ENCODE assay signal across 1 cellular context in the genomic region with DNA sequence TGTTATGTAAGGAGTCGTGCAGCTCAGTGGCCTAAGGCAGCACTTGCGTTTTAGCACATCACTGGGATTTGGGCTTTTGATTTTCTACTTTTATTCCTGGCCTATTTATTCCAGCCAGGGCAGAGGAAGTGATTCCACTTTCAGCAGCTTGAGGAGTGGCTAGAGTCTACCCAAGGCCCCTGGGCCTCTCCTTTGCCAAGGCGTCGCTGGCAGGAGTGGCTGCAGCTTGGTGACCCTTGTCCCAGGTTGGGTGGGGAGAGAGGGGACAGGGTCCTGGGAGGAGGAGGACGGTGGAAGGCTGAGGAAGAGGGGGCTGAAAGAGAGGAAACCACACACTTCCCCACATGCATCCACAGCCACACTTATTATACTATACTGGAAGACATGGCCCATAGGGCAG.
TF ChIP-seq lines count a peak whose summit lies in the region.

No MANE protein-coding gene starts in this region.

TF ChIP-seq in WTC11, 78 proteins besides CTCF, POLR2A, EP300 and RAD21 (continued from another document):
- TF ChIP-seq, protein P1, sequence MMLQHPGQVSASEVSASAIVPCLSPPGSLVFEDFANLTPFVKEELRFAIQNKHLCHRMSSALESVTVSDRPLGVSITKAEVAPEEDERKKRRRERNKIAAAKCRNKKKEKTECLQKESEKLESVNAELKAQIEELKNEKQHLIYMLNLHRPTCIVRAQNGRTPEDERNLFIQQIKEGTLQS (CRISPR knock-in tag; conservative IDR thresholded peaks at IDR 0.05): no peak
- TF ChIP-seq, protein P2, sequence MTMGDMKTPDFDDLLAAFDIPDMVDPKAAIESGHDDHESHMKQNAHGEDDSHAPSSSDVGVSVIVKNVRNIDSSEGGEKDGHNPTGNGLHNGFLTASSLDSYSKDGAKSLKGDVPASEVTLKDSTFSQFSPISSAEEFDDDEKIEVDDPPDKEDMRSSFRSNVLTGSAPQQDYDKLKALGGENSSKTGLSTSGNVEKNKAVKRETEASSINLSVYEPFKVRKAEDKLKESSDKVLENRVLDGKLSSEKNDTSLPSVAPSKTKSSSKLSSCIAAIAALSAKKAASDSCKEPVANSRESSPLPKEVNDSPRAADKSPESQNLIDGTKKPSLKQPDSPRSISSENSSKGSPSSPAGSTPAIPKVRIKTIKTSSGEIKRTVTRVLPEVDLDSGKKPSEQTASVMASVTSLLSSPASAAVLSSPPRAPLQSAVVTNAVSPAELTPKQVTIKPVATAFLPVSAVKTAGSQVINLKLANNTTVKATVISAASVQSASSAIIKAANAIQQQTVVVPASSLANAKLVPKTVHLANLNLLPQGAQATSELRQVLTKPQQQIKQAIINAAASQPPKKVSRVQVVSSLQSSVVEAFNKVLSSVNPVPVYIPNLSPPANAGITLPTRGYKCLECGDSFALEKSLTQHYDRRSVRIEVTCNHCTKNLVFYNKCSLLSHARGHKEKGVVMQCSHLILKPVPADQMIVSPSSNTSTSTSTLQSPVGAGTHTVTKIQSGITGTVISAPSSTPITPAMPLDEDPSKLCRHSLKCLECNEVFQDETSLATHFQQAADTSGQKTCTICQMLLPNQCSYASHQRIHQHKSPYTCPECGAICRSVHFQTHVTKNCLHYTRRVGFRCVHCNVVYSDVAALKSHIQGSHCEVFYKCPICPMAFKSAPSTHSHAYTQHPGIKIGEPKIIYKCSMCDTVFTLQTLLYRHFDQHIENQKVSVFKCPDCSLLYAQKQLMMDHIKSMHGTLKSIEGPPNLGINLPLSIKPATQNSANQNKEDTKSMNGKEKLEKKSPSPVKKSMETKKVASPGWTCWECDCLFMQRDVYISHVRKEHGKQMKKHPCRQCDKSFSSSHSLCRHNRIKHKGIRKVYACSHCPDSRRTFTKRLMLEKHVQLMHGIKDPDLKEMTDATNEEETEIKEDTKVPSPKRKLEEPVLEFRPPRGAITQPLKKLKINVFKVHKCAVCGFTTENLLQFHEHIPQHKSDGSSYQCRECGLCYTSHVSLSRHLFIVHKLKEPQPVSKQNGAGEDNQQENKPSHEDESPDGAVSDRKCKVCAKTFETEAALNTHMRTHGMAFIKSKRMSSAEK (CRISPR knock-in tag; IDR thresholded peaks at IDR 0.05; ENCODE audit: borderline replicate concordance): no peak
- TF ChIP-seq, protein P3, sequence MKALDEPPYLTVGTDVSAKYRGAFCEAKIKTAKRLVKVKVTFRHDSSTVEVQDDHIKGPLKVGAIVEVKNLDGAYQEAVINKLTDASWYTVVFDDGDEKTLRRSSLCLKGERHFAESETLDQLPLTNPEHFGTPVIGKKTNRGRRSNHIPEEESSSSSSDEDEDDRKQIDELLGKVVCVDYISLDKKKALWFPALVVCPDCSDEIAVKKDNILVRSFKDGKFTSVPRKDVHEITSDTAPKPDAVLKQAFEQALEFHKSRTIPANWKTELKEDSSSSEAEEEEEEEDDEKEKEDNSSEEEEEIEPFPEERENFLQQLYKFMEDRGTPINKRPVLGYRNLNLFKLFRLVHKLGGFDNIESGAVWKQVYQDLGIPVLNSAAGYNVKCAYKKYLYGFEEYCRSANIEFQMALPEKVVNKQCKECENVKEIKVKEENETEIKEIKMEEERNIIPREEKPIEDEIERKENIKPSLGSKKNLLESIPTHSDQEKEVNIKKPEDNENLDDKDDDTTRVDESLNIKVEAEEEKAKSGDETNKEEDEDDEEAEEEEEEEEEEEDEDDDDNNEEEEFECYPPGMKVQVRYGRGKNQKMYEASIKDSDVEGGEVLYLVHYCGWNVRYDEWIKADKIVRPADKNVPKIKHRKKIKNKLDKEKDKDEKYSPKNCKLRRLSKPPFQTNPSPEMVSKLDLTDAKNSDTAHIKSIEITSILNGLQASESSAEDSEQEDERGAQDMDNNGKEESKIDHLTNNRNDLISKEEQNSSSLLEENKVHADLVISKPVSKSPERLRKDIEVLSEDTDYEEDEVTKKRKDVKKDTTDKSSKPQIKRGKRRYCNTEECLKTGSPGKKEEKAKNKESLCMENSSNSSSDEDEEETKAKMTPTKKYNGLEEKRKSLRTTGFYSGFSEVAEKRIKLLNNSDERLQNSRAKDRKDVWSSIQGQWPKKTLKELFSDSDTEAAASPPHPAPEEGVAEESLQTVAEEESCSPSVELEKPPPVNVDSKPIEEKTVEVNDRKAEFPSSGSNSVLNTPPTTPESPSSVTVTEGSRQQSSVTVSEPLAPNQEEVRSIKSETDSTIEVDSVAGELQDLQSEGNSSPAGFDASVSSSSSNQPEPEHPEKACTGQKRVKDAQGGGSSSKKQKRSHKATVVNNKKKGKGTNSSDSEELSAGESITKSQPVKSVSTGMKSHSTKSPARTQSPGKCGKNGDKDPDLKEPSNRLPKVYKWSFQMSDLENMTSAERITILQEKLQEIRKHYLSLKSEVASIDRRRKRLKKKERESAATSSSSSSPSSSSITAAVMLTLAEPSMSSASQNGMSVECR (CRISPR knock-in tag; IDR thresholded peaks at IDR 0.05; ENCODE audit: borderline replicate concordance): no peak
- TF ChIP-seq, protein P4, sequence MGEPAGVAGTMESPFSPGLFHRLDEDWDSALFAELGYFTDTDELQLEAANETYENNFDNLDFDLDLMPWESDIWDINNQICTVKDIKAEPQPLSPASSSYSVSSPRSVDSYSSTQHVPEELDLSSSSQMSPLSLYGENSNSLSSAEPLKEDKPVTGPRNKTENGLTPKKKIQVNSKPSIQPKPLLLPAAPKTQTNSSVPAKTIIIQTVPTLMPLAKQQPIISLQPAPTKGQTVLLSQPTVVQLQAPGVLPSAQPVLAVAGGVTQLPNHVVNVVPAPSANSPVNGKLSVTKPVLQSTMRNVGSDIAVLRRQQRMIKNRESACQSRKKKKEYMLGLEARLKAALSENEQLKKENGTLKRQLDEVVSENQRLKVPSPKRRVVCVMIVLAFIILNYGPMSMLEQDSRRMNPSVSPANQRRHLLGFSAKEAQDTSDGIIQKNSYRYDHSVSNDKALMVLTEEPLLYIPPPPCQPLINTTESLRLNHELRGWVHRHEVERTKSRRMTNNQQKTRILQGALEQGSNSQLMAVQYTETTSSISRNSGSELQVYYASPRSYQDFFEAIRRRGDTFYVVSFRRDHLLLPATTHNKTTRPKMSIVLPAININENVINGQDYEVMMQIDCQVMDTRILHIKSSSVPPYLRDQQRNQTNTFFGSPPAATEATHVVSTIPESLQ (CRISPR knock-in tag; IDR thresholded peaks at IDR 0.05): no peak
- TF ChIP-seq HMGA2 (CRISPR knock-in tag; IDR thresholded peaks at IDR 0.05) (no peak), GTF2I (CRISPR knock-in tag; conservative IDR thresholded peaks at IDR 0.05) (no peak)
